In the genomic region with DNA sequence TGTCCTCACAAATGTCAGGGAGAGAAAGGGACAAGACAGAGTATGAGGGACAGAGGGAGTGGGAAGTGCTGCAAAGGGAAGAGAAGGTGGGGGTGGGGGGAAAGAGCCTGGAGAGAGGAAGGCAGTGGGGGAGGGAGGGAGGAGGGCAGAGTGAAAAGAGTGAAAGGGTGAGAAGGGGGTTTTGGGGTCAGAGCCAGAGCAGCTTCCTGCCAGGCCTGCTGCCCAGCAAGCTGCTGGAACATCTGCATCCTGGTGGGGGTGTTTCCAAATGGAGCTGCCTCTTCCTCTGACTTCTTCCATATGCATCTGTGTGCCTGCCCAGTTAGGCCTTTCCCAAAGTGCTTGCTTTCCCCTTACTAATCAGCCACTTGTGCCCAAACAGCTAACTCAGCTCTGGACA, we compare ENCODE assay signal across 1 cellular context.
TF ChIP-seq lines count a peak whose summit lies in the region.

No MANE protein-coding gene starts in this region.

TF ChIP-seq in GM23338, 12 proteins besides CTCF, POLR2A, EP300 and RAD21 (continued from another document):
- TF ChIP-seq, protein P1, sequence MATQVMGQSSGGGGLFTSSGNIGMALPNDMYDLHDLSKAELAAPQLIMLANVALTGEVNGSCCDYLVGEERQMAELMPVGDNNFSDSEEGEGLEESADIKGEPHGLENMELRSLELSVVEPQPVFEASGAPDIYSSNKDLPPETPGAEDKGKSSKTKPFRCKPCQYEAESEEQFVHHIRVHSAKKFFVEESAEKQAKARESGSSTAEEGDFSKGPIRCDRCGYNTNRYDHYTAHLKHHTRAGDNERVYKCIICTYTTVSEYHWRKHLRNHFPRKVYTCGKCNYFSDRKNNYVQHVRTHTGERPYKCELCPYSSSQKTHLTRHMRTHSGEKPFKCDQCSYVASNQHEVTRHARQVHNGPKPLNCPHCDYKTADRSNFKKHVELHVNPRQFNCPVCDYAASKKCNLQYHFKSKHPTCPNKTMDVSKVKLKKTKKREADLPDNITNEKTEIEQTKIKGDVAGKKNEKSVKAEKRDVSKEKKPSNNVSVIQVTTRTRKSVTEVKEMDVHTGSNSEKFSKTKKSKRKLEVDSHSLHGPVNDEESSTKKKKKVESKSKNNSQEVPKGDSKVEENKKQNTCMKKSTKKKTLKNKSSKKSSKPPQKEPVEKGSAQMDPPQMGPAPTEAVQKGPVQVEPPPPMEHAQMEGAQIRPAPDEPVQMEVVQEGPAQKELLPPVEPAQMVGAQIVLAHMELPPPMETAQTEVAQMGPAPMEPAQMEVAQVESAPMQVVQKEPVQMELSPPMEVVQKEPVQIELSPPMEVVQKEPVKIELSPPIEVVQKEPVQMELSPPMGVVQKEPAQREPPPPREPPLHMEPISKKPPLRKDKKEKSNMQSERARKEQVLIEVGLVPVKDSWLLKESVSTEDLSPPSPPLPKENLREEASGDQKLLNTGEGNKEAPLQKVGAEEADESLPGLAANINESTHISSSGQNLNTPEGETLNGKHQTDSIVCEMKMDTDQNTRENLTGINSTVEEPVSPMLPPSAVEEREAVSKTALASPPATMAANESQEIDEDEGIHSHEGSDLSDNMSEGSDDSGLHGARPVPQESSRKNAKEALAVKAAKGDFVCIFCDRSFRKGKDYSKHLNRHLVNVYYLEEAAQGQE (IDR thresholded peaks at IDR 0.05; ENCODE audit: unreplicated experiment), result no peak
- no peak for TF ChIP-seq NANOG (IDR thresholded peaks at IDR 0.05; ENCODE audit: borderline replicate concordance)
- TF ChIP-seq ZNF114 (CRISPR knock-in tag; IDR thresholded peaks at IDR 0.05), result no peak
- TF ChIP-seq CREB1 (CRISPR knock-in tag; IDR thresholded peaks at IDR 0.05; ENCODE audit: low read depth), result no peak
- TF ChIP-seq EZH2phosphoT487 (IDR thresholded peaks at IDR 0.05; ENCODE audit: unreplicated experiment), result no peak
- TF ChIP-seq POLR2AphosphoS5 (IDR thresholded peaks at IDR 0.05; ENCODE audit: low read depth), result no peak
- TF ChIP-seq, protein P2, sequence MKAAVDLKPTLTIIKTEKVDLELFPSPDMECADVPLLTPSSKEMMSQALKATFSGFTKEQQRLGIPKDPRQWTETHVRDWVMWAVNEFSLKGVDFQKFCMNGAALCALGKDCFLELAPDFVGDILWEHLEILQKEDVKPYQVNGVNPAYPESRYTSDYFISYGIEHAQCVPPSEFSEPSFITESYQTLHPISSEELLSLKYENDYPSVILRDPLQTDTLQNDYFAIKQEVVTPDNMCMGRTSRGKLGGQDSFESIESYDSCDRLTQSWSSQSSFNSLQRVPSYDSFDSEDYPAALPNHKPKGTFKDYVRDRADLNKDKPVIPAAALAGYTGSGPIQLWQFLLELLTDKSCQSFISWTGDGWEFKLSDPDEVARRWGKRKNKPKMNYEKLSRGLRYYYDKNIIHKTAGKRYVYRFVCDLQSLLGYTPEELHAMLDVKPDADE (IDR thresholded peaks at IDR 0.05), result no peak
- TF ChIP-seq STAT1 (IDR thresholded peaks at IDR 0.05; ENCODE audit: unreplicated experiment), result no peak
- TF ChIP-seq, protein P3, sequence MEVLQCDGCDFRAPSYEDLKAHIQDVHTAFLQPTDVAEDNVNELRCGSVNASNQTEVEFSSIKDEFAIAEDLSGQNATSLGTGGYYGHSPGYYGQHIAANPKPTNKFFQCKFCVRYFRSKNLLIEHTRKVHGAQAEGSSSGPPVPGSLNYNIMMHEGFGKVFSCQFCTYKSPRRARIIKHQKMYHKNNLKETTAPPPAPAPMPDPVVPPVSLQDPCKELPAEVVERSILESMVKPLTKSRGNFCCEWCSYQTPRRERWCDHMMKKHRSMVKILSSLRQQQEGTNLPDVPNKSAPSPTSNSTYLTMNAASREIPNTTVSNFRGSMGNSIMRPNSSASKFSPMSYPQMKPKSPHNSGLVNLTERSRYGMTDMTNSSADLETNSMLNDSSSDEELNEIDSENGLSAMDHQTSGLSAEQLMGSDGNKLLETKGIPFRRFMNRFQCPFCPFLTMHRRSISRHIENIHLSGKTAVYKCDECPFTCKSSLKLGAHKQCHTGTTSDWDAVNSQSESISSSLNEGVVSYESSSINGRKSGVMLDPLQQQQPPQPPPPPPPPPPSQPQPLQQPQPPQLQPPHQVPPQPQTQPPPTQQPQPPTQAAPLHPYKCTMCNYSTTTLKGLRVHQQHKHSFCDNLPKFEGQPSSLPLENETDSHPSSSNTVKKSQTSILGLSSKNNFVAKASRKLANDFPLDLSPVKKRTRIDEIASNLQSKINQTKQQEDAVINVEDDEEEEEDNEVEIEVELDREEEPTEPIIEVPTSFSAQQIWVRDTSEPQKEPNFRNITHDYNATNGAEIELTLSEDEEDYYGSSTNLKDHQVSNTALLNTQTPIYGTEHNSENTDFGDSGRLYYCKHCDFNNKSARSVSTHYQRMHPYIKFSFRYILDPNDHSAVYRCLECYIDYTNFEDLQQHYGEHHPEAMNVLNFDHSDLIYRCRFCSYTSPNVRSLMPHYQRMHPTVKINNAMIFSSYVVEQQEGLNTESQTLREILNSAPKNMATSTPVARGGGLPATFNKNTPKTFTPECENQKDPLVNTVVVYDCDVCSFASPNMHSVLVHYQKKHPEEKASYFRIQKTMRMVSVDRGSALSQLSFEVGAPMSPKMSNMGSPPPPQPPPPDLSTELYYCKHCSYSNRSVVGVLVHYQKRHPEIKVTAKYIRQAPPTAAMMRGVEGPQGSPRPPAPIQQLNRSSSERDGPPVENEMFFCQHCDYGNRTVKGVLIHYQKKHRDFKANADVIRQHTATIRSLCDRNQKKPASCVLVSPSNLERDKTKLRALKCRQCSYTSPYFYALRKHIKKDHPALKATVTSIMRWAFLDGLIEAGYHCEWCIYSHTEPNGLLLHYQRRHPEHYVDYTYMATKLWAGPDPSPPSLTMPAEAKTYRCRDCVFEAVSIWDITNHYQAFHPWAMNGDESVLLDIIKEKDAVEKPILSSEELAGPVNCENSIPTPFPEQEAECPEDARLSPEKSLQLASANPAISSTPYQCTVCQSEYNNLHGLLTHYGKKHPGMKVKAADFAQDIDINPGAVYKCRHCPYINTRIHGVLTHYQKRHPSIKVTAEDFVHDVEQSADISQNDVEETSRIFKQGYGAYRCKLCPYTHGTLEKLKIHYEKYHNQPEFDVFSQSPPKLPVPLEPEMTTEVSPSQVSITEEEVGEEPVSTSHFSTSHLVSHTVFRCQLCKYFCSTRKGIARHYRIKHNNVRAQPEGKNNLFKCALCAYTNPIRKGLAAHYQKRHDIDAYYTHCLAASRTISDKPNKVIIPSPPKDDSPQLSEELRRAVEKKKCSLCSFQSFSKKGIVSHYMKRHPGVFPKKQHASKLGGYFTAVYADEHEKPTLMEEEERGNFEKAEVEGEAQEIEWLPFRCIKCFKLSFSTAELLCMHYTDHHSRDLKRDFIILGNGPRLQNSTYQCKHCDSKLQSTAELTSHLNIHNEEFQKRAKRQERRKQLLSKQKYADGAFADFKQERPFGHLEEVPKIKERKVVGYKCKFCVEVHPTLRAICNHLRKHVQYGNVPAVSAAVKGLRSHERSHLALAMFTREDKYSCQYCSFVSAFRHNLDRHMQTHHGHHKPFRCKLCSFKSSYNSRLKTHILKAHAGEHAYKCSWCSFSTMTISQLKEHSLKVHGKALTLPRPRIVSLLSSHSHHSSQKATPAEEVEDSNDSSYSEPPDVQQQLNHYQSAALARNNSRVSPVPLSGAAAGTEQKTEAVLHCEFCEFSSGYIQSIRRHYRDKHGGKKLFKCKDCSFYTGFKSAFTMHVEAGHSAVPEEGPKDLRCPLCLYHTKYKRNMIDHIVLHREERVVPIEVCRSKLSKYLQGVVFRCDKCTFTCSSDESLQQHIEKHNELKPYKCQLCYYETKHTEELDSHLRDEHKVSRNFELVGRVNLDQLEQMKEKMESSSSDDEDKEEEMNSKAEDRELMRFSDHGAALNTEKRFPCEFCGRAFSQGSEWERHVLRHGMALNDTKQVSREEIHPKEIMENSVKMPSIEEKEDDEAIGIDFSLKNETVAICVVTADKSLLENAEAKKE (CRISPR knock-in tag; IDR thresholded peaks at IDR 0.05), result no peak
- no peak for TF ChIP-seq EZH2 (IDR thresholded peaks at IDR 0.05; ENCODE audit: low read depth, unreplicated experiment)
- no peak for TF ChIP-seq ZNF331 (CRISPR knock-in tag; IDR thresholded peaks at IDR 0.05; ENCODE audit: low read depth)
